In genomic region chr4:138310498-138310897, GRCh38 we compare ENCODE assay signal across 20 cellular contexts.
DNase-seq lines count a peak whose midpoint lies in the region; ATAC-seq, FAIRE-seq and TF ChIP-seq lines count a peak whose summit lies in the region.
"Had no signal": no experiment of that assay in that cellular context is flagged by ENCODE, and none has a peak within 500 bp of the region (broad histone marks: within the 10 kb centered on the region; RNA-seq: fewer than 3 reads in every experiment).

No MANE protein-coding gene starts in this region.

- H3K9me3 ChIP-seq in GM23248 (ENCODE audit: low read depth) (no peaks in the 10 kb centered on the region), skeletal muscle satellite cell (replicated peaks; ENCODE audit: low read length) (no peaks in the 10 kb centered on the region)
- H3K9me3 ChIP-seq: body of pancreas, Caco-2, thyroid gland had no signal

- H3K27ac ChIP-seq in GM23248 = peak overlapping the region; percentile 82
- H3K27ac ChIP-seq: body of pancreas, thyroid gland had no signal

- no peaks in the 10 kb centered on the region for H4K20me1 ChIP-seq in GM23248 (ENCODE audit: insufficient read depth)

- peak overlapping the region; percentile 56 for H3K4me2 ChIP-seq in GM23248 (ENCODE audit: unreplicated experiment)
- peak overlapping the region; percentile 49 for H3K4me2 ChIP-seq in skeletal muscle satellite cell (ENCODE audit: low read length)

- TF ChIP-seq CTCF in bronchial epithelial cell (IDR thresholded peaks at IDR 0.05; ENCODE audit: insufficient read depth, low read length, severe bottlenecking) (no peak), fibroblast of the aortic adventitia (IDR thresholded peaks at IDR 0.05; ENCODE audit: insufficient read depth, low read length) (no peak)

- H2AFZ ChIP-seq in GM23248 = peak overlapping the region; percentile 61

- no peaks in the 10 kb centered on the region for H3K79me2 ChIP-seq in GM23248 (ENCODE audit: insufficient read depth)

- H3K4me1 ChIP-seq in GM23248 (ENCODE audit: insufficient read depth) (peaks cover 31% of the 10 kb centered on the region), skeletal muscle satellite cell (ENCODE audit: control insufficient read depth, insufficient read depth, low read length) (peaks cover 18% of the 10 kb centered on the region)
- H3K4me1 ChIP-seq: Caco-2, thyroid gland had no signal

- H3K9ac ChIP-seq in GM23248 (peak overlapping the region; percentile 63), skeletal muscle satellite cell (ENCODE audit: low read depth, low read length) (peak overlapping the region; percentile 40)

- DNase-seq in GM23248 (peak; percentile 58), bronchial epithelial cell (ENCODE audit: low read depth) (peak; percentile 92), fibroblast of the aortic adventitia (ENCODE audit: low read depth) (peak; percentile 57), foreskin melanocyte (no peak), NCI-H524 (lab: John Stamatoyannopoulos, UW) (no peak)
- DNase-seq: activated CD4-positive, alpha-beta T cell treated with anti-CD3 and anti-CD28 coated beads for 4 hours; activated T-cell treated with anti-CD3 and anti-CD28 coated beads, Interleukin-2, amount 50 U/mL, for 72 hours; body of pancreas; Caco-2; dermis blood vessel endothelial cell; H7; NCI-H1092 treated with DMSO at 0.1 percent for 48 hours; NCI-H748 treated with DMSO at 0.1 percent for 48 hours; nephron progenitor cell; stimulated activated CD4-positive, alpha-beta T cell treated with anti-CD3 and anti-CD28 coated beads, Interleukin-2, amount 100 ng/mL, for 24 hours; stimulated activated naive B cell treated with anti-CD40 and anti-IgM and Interleukin-4, amounts not matched to agents 10 μg/mL and 1 μg/mL and 100 μg/mL, for 72 hours; thyroid gland had no signal

- H3K27me3 ChIP-seq in GM23248 (replicated peaks; ENCODE audit: insufficient read depth) = no peaks in the 10 kb centered on the region
- no peaks in the 10 kb centered on the region for H3K27me3 ChIP-seq in bronchial epithelial cell (ENCODE audit: control insufficient read depth, insufficient read depth, low read length)
- no peaks in the 10 kb centered on the region for H3K27me3 ChIP-seq in skeletal muscle satellite cell (ENCODE audit: control insufficient read depth, insufficient read depth, low read length)
- H3K27me3 ChIP-seq: body of pancreas, thyroid gland had no signal

- 17 to 25% methylated on average over 4 of the region's 4 CpGs for WGBS in GM23248 (ENCODE audit: low coverage in 1 of 2, low lambda C conversion rate in 2 of 2, missing lambda C conversion rate in 2 of 2), 2 experiments

- H3K4me3 ChIP-seq in GM23248 = no peak overlapping the region
- H3K4me3 ChIP-seq in bronchial epithelial cell (ENCODE audit: low read depth, low read length) = no peak overlapping the region
- no peak overlapping the region for H3K4me3 ChIP-seq in fibroblast of the aortic adventitia (ENCODE audit: low read depth, low read length)
- H3K4me3 ChIP-seq in skeletal muscle satellite cell (ENCODE audit: low read length) = peak overlapping the region; percentile 11
- H3K4me3 ChIP-seq: body of pancreas, thyroid gland had no signal

- H3F3A ChIP-seq in GM23248 (ENCODE audit: insufficient read depth) = peaks cover 18% of the 10 kb centered on the region

- FAIRE-seq in bronchial epithelial cell (lab: Jason Lieb, UNC) = no peak

- in situ Hi-C loops in GM23248 (cut with MboI) = no loop called here

- H3K9me2 ChIP-seq in GM23248 (ENCODE audit: insufficient read depth) = no peaks in the 10 kb centered on the region

- no peak for ATAC-seq in HG02798 (IDR thresholded peaks at IDR 0.05; ENCODE audit: poor library complexity, unreplicated experiment)
- ATAC-seq: activated T-cell treated with anti-CD3 and anti-CD28 coated beads, Interleukin-2, amount 50 U/mL, for 72 hours; body of pancreas; left lobe of liver; stimulated activated naive B cell treated with anti-CD40 and anti-IgM and Interleukin-4, amounts not matched to agents 10 μg/mL and 1 μg/mL and 100 μg/mL, for 72 hours had no signal

- H3K36me3 ChIP-seq in GM23248 (ENCODE audit: low read depth) (no peaks in the 10 kb centered on the region), bronchial epithelial cell (ENCODE audit: control insufficient read depth, insufficient read depth, low read length) (no peaks in the 10 kb centered on the region), skeletal muscle satellite cell (ENCODE audit: insufficient read depth, low read length) (no peaks in the 10 kb centered on the region)
- H3K36me3 ChIP-seq: thyroid gland had no signal

Comparison
In these comparisons a context has a peak if more than half of its experiments do, and no peak if none do; other contexts are left out.
1. DNase-seq: peak in GM23248 (single experiment), bronchial epithelial cell (single experiment) and fibroblast of the aortic adventitia (single experiment); none in foreskin melanocyte (single experiment) and NCI-H524 (0 of 2).